ENCODE assay signal across 25 cellular contexts in genomic region chr11:30683176-30683575, GRCh38.
"Had no signal": no experiment of that assay in that cellular context is flagged by ENCODE, and none has a peak within 500 bp of the region (broad histone marks: within the 10 kb centered on the region; RNA-seq: fewer than 3 reads in every experiment).

No MANE protein-coding gene starts in this region.

- H3K4me1 Mint-ChIP-seq: activated CD4-positive, alpha-beta T cell treated with anti-CD3 and anti-CD28 coated beads, Interleukin-2, amount 10 ng/mL, durations not matched to agents 7 days and 5 days; activated naive CD4-positive, alpha-beta T cell treated with anti-CD3 and anti-CD28 coated beads, Interleukin-2, amount 10 ng/mL, durations not matched to agents 7 days and 5 days; nephron; stimulated activated naive CD8-positive, alpha-beta T cell treated with anti-CD3 and anti-CD28 coated beads, Interleukin-15, amount 100 ng/mL, for 72 hours had no signal

- ATAC-seq: left lobe of liver; right cardiac atrium; SK-N-SH treated with all-trans-retinoic acid at 6 μM for 48 hours; stimulated activated naive CD8-positive, alpha-beta T cell treated with anti-CD3 and anti-CD28 coated beads, Interleukin-15, amount 100 ng/mL, for 72 hours had no signal

- DNase-seq: activated CD4-positive, alpha-beta T cell treated with anti-CD3 and anti-CD28 coated beads, Interleukin-2, amount 10 ng/mL, durations not matched to agents 7 days and 5 days; activated CD8-positive, alpha-beta memory T cell treated with anti-CD3 and anti-CD28 coated beads, Interleukin-2, amount 50 U/mL, for 4 hours; activated effector memory CD4-positive, alpha-beta T cell treated with Interleukin-2 at 50 U/mL for 16 hours; activated naive CD4-positive, alpha-beta T cell treated with anti-CD3 and anti-CD28 coated beads, Interleukin-2, amount 10 ng/mL, durations not matched to agents 7 days and 5 days; activated T-cell treated with anti-CD3 and anti-CD28 coated beads, Interleukin-2, amount 50 U/mL, for 48 hours; dermis blood vessel endothelial cell; effector memory CD4-positive, alpha-beta T cell; esophagus squamous epithelium; foreskin melanocyte; kidney; right cardiac atrium; small intestine; stimulated activated CD4-positive, alpha-beta T cell treated with anti-CD3 and anti-CD28 coated beads, Interleukin-15, amount 100 ng/mL, for 24 hours; stimulated activated CD4-positive, alpha-beta T cell treated with anti-CD3 and anti-CD28 coated beads, Interleukin-4, amount 100 ng/mL, for 1 hour; stimulated activated naive CD8-positive, alpha-beta T cell treated with anti-CD3 and anti-CD28 coated beads, Interleukin-15, amount 100 ng/mL, for 72 hours; T-helper 1 cell; T1000; testis; upper lobe of left lung had no signal

- H3K27ac Mint-ChIP-seq: activated CD4-positive, alpha-beta T cell treated with anti-CD3 and anti-CD28 coated beads, Interleukin-2, amount 10 ng/mL, durations not matched to agents 7 days and 5 days; activated naive CD4-positive, alpha-beta T cell treated with anti-CD3 and anti-CD28 coated beads, Interleukin-2, amount 10 ng/mL, durations not matched to agents 7 days and 5 days; nephron had no signal

- H3K36me3 Mint-ChIP-seq: activated naive CD4-positive, alpha-beta T cell treated with anti-CD3 and anti-CD28 coated beads, Interleukin-2, amount 10 ng/mL, durations not matched to agents 7 days and 5 days had no signal

- H3K27me3 Mint-ChIP-seq: activated CD4-positive, alpha-beta T cell treated with anti-CD3 and anti-CD28 coated beads, Interleukin-2, amount 10 ng/mL, durations not matched to agents 7 days and 5 days; activated naive CD4-positive, alpha-beta T cell treated with anti-CD3 and anti-CD28 coated beads, Interleukin-2, amount 10 ng/mL, durations not matched to agents 7 days and 5 days had no signal

- H3K4me3 ChIP-seq: ascending aorta, esophagus squamous epithelium, lung, prostate gland, testis, upper lobe of left lung had no signal

- H3K4me3 Mint-ChIP-seq: activated CD4-positive, alpha-beta T cell treated with anti-CD3 and anti-CD28 coated beads, Interleukin-2, amount 10 ng/mL, durations not matched to agents 7 days and 5 days; activated naive CD4-positive, alpha-beta T cell treated with anti-CD3 and anti-CD28 coated beads, Interleukin-2, amount 10 ng/mL, durations not matched to agents 7 days and 5 days; nephron; stimulated activated naive CD8-positive, alpha-beta T cell treated with anti-CD3 and anti-CD28 coated beads, Interleukin-15, amount 100 ng/mL, for 72 hours had no signal
